ENCODE assay signal across 7 cellular contexts in the genomic region with DNA sequence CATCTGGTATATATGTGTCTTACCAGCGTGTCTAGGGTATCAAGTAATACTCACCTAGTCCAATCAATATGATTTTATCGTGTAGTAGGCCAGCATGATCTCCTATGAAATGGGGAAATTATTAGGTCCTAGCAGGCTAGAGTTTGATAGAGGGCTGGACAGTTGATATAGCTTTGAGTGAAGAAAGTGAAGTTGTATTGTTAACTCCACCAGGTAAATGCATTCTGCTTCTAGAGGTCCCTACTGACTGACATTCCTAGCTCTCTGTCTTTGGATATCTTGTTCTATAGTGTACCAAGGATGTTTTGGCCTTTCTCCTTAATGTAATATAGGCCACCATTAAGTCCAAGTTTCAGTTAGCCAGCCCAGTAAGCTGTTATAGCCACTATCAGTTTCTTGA.
"Had no signal": no experiment of that assay in that cellular context is flagged by ENCODE, and none has a peak within 500 bp of the region (broad histone marks: within the 10 kb centered on the region; RNA-seq: fewer than 3 reads in every experiment).

No MANE protein-coding gene starts in this region.

- H3K9ac ChIP-seq: GM23248, KMS-11 had no signal

- H2AFZ ChIP-seq: GM23248 had no signal

- H3K4me3 Mint-ChIP-seq: H9, IgD-negative memory B cell had no signal

- H3K36me3 Mint-ChIP-seq: IgD-negative memory B cell had no signal

- H3K27me3 Mint-ChIP-seq: IgD-negative memory B cell had no signal

- H3K27ac Mint-ChIP-seq: H9, IgD-negative memory B cell had no signal

- DNase-seq: GM23248, H9, HCEC 1CT, KBM-7 had no signal

- H3K27ac ChIP-seq: GM23248, HL-60, KMS-11 had no signal

- H3K9me3 Mint-ChIP-seq: H9, IgD-negative memory B cell had no signal

- H3K4me2 ChIP-seq: KMS-11 had no signal

- H3K4me3 ChIP-seq: GM23248 had no signal
